16 cellular contexts compared by ENCODE assay signal in the genomic region with DNA sequence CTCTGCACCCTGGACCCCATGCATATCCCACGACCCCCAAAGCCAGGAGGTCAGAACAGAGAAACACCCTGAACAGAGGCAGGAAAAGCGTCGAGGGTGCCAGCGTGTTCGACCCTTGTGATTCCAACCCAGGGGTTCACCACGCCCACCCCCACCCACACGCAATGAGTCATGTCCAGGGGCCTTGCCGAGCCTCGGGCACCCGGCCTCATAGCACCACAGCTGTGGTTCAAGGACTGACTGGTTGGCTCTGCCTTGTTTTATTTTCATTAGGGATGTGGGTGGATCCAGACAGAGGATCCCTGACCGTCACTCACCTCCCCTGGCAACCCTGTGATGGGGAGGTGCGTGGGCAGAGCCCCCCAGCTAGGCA. TPM values are rescaled to one million over a fixed set of nuclear protein-coding genes. Genes with fewer than 3 reads are reported as not detected.
DNase-seq lines count a peak whose midpoint lies in the region; ATAC-seq, FAIRE-seq and TF ChIP-seq lines count a peak whose summit lies in the region.
"Had no signal": no experiment of that assay in that cellular context is flagged by ENCODE, and none has a peak within 500 bp of the region (broad histone marks: within the 10 kb centered on the region; RNA-seq: fewer than 3 reads in every experiment).

No MANE protein-coding gene starts in this region.

- CTCF ChIA-PET in RWPE1 (lab: Yijun Ruan, JAX): interaction anchor here (1.1 to 2.9 kb wide), 2 partner anchors 28 to 85 kb away, joined by 3 to 13 read pairs; no protein-coding TSS in a partner anchor

- H3K27me3 Mint-ChIP-seq in stimulated activated naive CD8-positive, alpha-beta T cell treated with anti-CD3 and anti-CD28 coated beads, Interleukin-15, amount 100 ng/mL, for 72 hours: peaks cover 20% of the 10 kb centered on the region
- H3K27me3 Mint-ChIP-seq: activated naive CD8-positive, alpha-beta T cell treated with anti-CD3 and anti-CD28 coated beads, Interleukin-2, amount 10 ng/mL, durations not matched to agents 7 days and 5 days had no signal

- peaks cover 8% of the 10 kb centered on the region for H3K4me1 Mint-ChIP-seq in stimulated activated naive CD8-positive, alpha-beta T cell treated with anti-CD3 and anti-CD28 coated beads, Interleukin-15, amount 100 ng/mL, for 72 hours
- H3K4me1 Mint-ChIP-seq: activated naive CD8-positive, alpha-beta T cell treated with anti-CD3 and anti-CD28 coated beads, Interleukin-2, amount 10 ng/mL, durations not matched to agents 7 days and 5 days had no signal

- ATAC-seq in stimulated activated naive CD8-positive, alpha-beta T cell treated with anti-CD3 and anti-CD28 coated beads, Interleukin-15, Interleukin-2, amounts not matched to agents 100 U/mL and 50 U/mL, for 24 hours: no peak
- no peak for ATAC-seq in stimulated activated naive CD8-positive, alpha-beta T cell treated with anti-CD3 and anti-CD28 coated beads, Interleukin-15, amount 100 ng/mL, for 72 hours

- TF ChIP-seq CTCF in RWPE1 (conservative IDR thresholded peaks at IDR 0.05; ENCODE audit: low read depth): no peak
- TF ChIP-seq CTCF in fibroblast of villous mesenchyme (IDR thresholded peaks at IDR 0.05; ENCODE audit: insufficient read depth, low read depth, low read length): no peak

- no peak overlapping the region for H3K27ac ChIP-seq in RWPE1
- H3K27ac ChIP-seq: C4-2B had no signal

- H3K4me3 Mint-ChIP-seq in stimulated activated naive CD8-positive, alpha-beta T cell treated with anti-CD3 and anti-CD28 coated beads, Interleukin-15, amount 100 ng/mL, for 72 hours: no peak overlapping the region
- H3K4me3 Mint-ChIP-seq: activated naive CD8-positive, alpha-beta T cell treated with anti-CD3 and anti-CD28 coated beads, Interleukin-2, amount 10 ng/mL, durations not matched to agents 7 days and 5 days had no signal

- DNase-seq in stimulated activated naive CD8-positive, alpha-beta T cell treated with anti-CD3 and anti-CD28 coated beads, Interleukin-15, Interleukin-2, amounts not matched to agents 100 U/mL and 50 U/mL, for 24 hours: peak; percentile 27
- DNase-seq in stimulated activated naive CD8-positive, alpha-beta T cell treated with anti-CD3 and anti-CD28 coated beads, Interleukin-15, amount 100 ng/mL, for 72 hours: no peak
- peak; percentile 63 for DNase-seq in RWPE1 (ENCODE audit: low spot score)
- peak; percentile 42 for DNase-seq in fibroblast of villous mesenchyme (ENCODE audit: low read depth)
- peak; percentile 66 for DNase-seq in urothelium cell line (ENCODE audit: low spot score)
- DNase-seq in stimulated activated CD4-positive, alpha-beta T cell treated with anti-CD3 and anti-CD28 coated beads, Interleukin-2, amount 100 ng/mL, for 48 hours: no peak
- DNase-seq in D341Med (ENCODE audit: low spot score): no peak
- no peak for DNase-seq in NCI-H2107 (lab: John Stamatoyannopoulos, UW)
- DNase-seq: activated CD8-positive, alpha-beta memory T cell treated with anti-CD3 and anti-CD28 coated beads for 24 hours; activated naive CD8-positive, alpha-beta T cell treated with anti-CD3 and anti-CD28 coated beads, Interleukin-2, amount 10 ng/mL, durations not matched to agents 7 days and 5 days; effector CD4-positive, alpha-beta T cell; NCI-H2081 treated with DMSO at 0.1 percent for 48 hours; occipital lobe had no signal

- H3K9me3 Mint-ChIP-seq in stimulated activated naive CD8-positive, alpha-beta T cell treated with anti-CD3 and anti-CD28 coated beads, Interleukin-15, amount 100 ng/mL, for 72 hours: no peaks in the 10 kb centered on the region
- H3K9me3 Mint-ChIP-seq: activated naive CD8-positive, alpha-beta T cell treated with anti-CD3 and anti-CD28 coated beads, Interleukin-2, amount 10 ng/mL, durations not matched to agents 7 days and 5 days had no signal

- no peak overlapping the region for H3K4me3 ChIP-seq in fibroblast of villous mesenchyme (ENCODE audit: low read depth, low read length)
- H3K4me3 ChIP-seq: heart right ventricle had no signal

- H3K27ac Mint-ChIP-seq in stimulated activated naive CD8-positive, alpha-beta T cell treated with anti-CD3 and anti-CD28 coated beads, Interleukin-15, amount 100 ng/mL, for 72 hours: peak overlapping the region in 1 of 2 donors; percentile 87
- H3K27ac Mint-ChIP-seq: activated naive CD8-positive, alpha-beta T cell treated with anti-CD3 and anti-CD28 coated beads, Interleukin-2, amount 10 ng/mL, durations not matched to agents 7 days and 5 days had no signal

- FAIRE-seq in urothelium cell line (lab: Jason Lieb, UNC): no peak

- POLR2A ChIA-PET in RWPE1 (lab: Yijun Ruan, JAX; ENCODE audit: low non-redundant PET): no interaction called here

RNA-seq across cellular contexts. Expression of gene QSOX2, which starts 9.5 kb away (rescaled TPM):
- 11.3 and 15.1 TPM in 2 replicates for total RNA-seq in fibroblast of villous mesenchyme

RNA-seq across cellular contexts. Expression of gene CCDC187, which starts 48.7 kb away (rescaled TPM):
- under 0.01 TPM in 2 replicates for total RNA-seq in fibroblast of villous mesenchyme
- total RNA-seq: activated naive CD8-positive, alpha-beta T cell treated with anti-CD3 and anti-CD28 coated beads, Interleukin-2, amount 10 ng/mL, durations not matched to agents 7 days and 5 days; lung microvascular endothelial cell had no signal

RNA-seq across cellular contexts. Expression of gene LHX3, which starts 50.2 kb away (rescaled TPM):
- total RNA-seq in fibroblast of villous mesenchyme: not detected in 2 replicates
- total RNA-seq: activated naive CD8-positive, alpha-beta T cell treated with anti-CD3 and anti-CD28 coated beads, Interleukin-2, amount 10 ng/mL, durations not matched to agents 7 days and 5 days; heart right ventricle; lung microvascular endothelial cell; occipital lobe had no signal

Comparison
In these comparisons a context has a peak if more than half of its experiments do, and no peak if none do; other contexts are left out.
1. DNase-seq: peak in stimulated activated naive CD8-positive, alpha-beta T cell treated with anti-CD3 and anti-CD28 coated beads, Interleukin-15, Interleukin-2, amounts not matched to agents 100 U/mL and 50 U/mL, for 24 hours (single experiment), RWPE1 (single experiment), fibroblast of villous mesenchyme (single experiment) and urothelium cell line (single experiment); none in stimulated activated naive CD8-positive, alpha-beta T cell treated with anti-CD3 and anti-CD28 coated beads, Interleukin-15, amount 100 ng/mL, for 72 hours (0 of 2), stimulated activated CD4-positive, alpha-beta T cell treated with anti-CD3 and anti-CD28 coated beads, Interleukin-2, amount 100 ng/mL, for 48 hours (0 of 2), D341Med (single experiment) and NCI-H2107 (single experiment).